22 cellular contexts compared by ENCODE assay signal in the genomic region with DNA sequence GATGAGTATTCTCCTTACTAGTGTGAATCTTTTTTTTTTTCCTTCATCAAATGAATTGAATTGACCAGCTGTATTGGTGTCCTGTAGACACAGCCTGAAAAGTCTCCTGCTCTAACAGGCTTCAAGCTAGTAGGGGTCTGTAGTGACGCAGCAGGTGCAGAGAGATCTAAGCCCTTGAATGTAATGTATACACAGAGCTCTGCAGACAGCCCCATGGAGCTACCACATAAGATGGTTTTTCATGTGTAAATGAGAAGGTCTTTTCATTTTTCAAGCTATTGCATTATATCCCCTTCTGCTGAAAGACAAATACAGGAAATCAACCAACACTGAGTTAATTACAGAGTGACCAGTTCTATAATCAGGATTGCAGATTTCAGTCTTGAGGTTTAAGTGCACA. TPM values are rescaled to one million over a fixed set of nuclear protein-coding genes. Genes with fewer than 3 reads are reported as not detected.
A peak's percentile ranks its signal among the peaks of the same experiment; 100 is the strongest.
DNase-seq lines count a peak whose midpoint lies in the region; ATAC-seq and TF ChIP-seq lines count a peak whose summit lies in the region.
"Had no signal": no experiment of that assay in that cellular context is flagged by ENCODE, and none has a peak within 500 bp of the region (broad histone marks: within the 10 kb centered on the region; RNA-seq: fewer than 3 reads in every experiment).

No MANE protein-coding gene starts in this region.

- no peaks in the 10 kb centered on the region for H3K27me3 ChIP-seq in H9 (ENCODE audit: insufficient read depth, low read length)
- no peaks in the 10 kb centered on the region for H3K27me3 ChIP-seq in HUES64 (ENCODE audit: insufficient read depth, low read length)
- H3K27me3 ChIP-seq in iPS-20b (ENCODE audit: insufficient read depth, low read length): no peaks in the 10 kb centered on the region
- H3K27me3 ChIP-seq: MG63, Peyer's patch, SJCRH30 had no signal

- no peak for DNase-seq in H9
- no peak for DNase-seq in WTC11 (ENCODE audit: low spot score)
- no peak for DNase-seq in activated CD4-positive, alpha-beta memory T cell treated with anti-CD3 and anti-CD28 coated beads, Interleukin-2, amount 10 ng/mL, durations not matched to agents 7 days and 5 days
- DNase-seq: CD4-positive, CD25-positive, alpha-beta regulatory T cell; DMS79 treated with DMSO at 0.1 percent for 48 hours; GOT3; MG63; NCI-H1417 treated with DMSO at 0.1 percent for 48 hours; NCI-H187; NCI-H526 treated with DMSO at 0.1 percent for 48 hours; Peyer's patch; SJCRH30; T-cell had no signal

- H4K91ac ChIP-seq in H9 (ENCODE audit: insufficient read length, low read depth, low read length): no peak overlapping the region

- no peak overlapping the region for H2AFZ ChIP-seq in H9 (ENCODE audit: low read length)

- H3K14ac ChIP-seq in H9 (ENCODE audit: insufficient read depth, low read length): no peak overlapping the region

- H4K20me1 ChIP-seq in H9 (ENCODE audit: control insufficient read depth, insufficient read depth, insufficient read length): no peaks in the 10 kb centered on the region

- no CpG with 5 or more reads among the region's 1 CpG for WGBS in H9 (ENCODE audit: extremely low coverage, insufficient read length, low lambda C conversion rate)
- WGBS in HUES64: 65% methylated on average over 1 of the region's 1 CpG

- no peaks in the 10 kb centered on the region for H3K27me3 Mint-ChIP-seq in H9 (ENCODE audit: low read depth)
- no peaks in the 10 kb centered on the region for H3K27me3 Mint-ChIP-seq in WTC11 (ENCODE audit: low read depth)
- H3K27me3 Mint-ChIP-seq in activated CD4-positive, alpha-beta memory T cell treated with anti-CD3 and anti-CD28 coated beads, Interleukin-2, amount 10 ng/mL, durations not matched to agents 7 days and 5 days: no peaks in the 10 kb centered on the region
- H3K27me3 Mint-ChIP-seq: CD4-positive, CD25-positive, alpha-beta regulatory T cell; T-cell had no signal

- H4K5ac ChIP-seq in H9 (ENCODE audit: insufficient read length, low read depth, low read length): no peak overlapping the region

- peak overlapping the region in 2 of 3 experiments; percentile 86 to 94; a peak in 6 of 7 replicates for H3K27ac Mint-ChIP-seq in H9
- peak overlapping the region; percentile 11; the same call in 1 of the 2 replicates for H3K27ac Mint-ChIP-seq in WTC11
- H3K27ac Mint-ChIP-seq in activated CD4-positive, alpha-beta memory T cell treated with anti-CD3 and anti-CD28 coated beads, Interleukin-2, amount 10 ng/mL, durations not matched to agents 7 days and 5 days: no peak overlapping the region
- H3K27ac Mint-ChIP-seq: CD4-positive, CD25-positive, alpha-beta regulatory T cell; T-cell had no signal

- no peak overlapping the region for H2BK5ac ChIP-seq in H9 (ENCODE audit: insufficient read length, low read length)

- no peak overlapping the region for H4K8ac ChIP-seq in H9 (replicated peaks; ENCODE audit: insufficient read length, low read depth, low read length)

- no peak overlapping the region for H3K56ac ChIP-seq in H9 (ENCODE audit: insufficient read length, low read depth, low read length)

- H3K4me1 ChIP-seq in H9 (ENCODE audit: insufficient read depth, low read length) (peaks cover 7% of the 10 kb centered on the region; the same call in 1 of the 2 replicates), HUES64 (ENCODE audit: insufficient read depth, low read length) (peaks cover 65% of the 10 kb centered on the region), iPS-20b (ENCODE audit: insufficient read depth, low read length) (peaks cover 39% of the 10 kb centered on the region)
- H3K4me1 ChIP-seq: Peyer's patch, SJCRH30 had no signal

- H2BK12ac ChIP-seq in H9 (ENCODE audit: insufficient read length, low read depth, low read length): no peak overlapping the region

- no peaks in the 10 kb centered on the region for H3K9me3 Mint-ChIP-seq in H9
- no peaks in the 10 kb centered on the region for H3K9me3 Mint-ChIP-seq in WTC11
- peaks cover 15% of the 10 kb centered on the region for H3K9me3 Mint-ChIP-seq in activated CD4-positive, alpha-beta memory T cell treated with anti-CD3 and anti-CD28 coated beads, Interleukin-2, amount 10 ng/mL, durations not matched to agents 7 days and 5 days

- H3K4me3 ChIP-seq in HUES64 (ENCODE audit: low read length): no peak overlapping the region
- peak overlapping the region; percentile 32; the same call in 1 of the 2 replicates for H3K4me3 ChIP-seq in iPS-20b (ENCODE audit: low read length)
- H3K4me3 ChIP-seq: K562, MG63, Peyer's patch, SJCRH30 had no signal

- no peak overlapping the region for H3K23ac ChIP-seq in H9 (ENCODE audit: insufficient read length, low read depth, low read length)

- ATAC-seq in WTC11: peak; percentile 88
- ATAC-seq in GM19351 (IDR thresholded peaks at IDR 0.05; ENCODE audit: unreplicated experiment): no peak
- ATAC-seq in activated CD4-positive, CD25-positive, alpha-beta regulatory T cell treated with anti-CD3 and anti-CD28 coated beads, Interleukin-2, amount 50 U/mL, for 24 hours: no peak
- ATAC-seq: HepG2, K562, T-cell had no signal

- H3K4me1 Mint-ChIP-seq in H9 (peaks cover 50 to 55% of the 10 kb centered on the region in 2 experiments), WTC11 (peaks cover 71% of the 10 kb centered on the region)
- no peaks in the 10 kb centered on the region for H3K4me1 Mint-ChIP-seq in activated CD4-positive, alpha-beta memory T cell treated with anti-CD3 and anti-CD28 coated beads, Interleukin-2, amount 10 ng/mL, durations not matched to agents 7 days and 5 days
- H3K4me1 Mint-ChIP-seq: CD4-positive, CD25-positive, alpha-beta regulatory T cell; T-cell had no signal

- CTCF ChIA-PET in WTC11 (lab: Charles Lee): interaction anchor here (0.8 kb wide), 1 partner anchor 10 kb away, joined by 4 read pairs; no protein-coding TSS in a partner anchor
- CTCF ChIA-PET in activated CD4-positive, alpha-beta memory T cell treated with anti-CD3 and anti-CD28 coated beads, Interleukin-2, amount 10 ng/mL, durations not matched to agents 7 days and 5 days (lab: Charles Lee): no interaction called here

- H3K36me3 ChIP-seq in HUES64 (ENCODE audit: insufficient read depth, low read length) (no peaks in the 10 kb centered on the region), iPS-20b (ENCODE audit: insufficient read depth, low read depth, low read length) (no peaks in the 10 kb centered on the region)
- H3K36me3 ChIP-seq: MG63, Peyer's patch, SJCRH30 had no signal

- H3K9ac ChIP-seq in H9 (ENCODE audit: extremely low read depth, insufficient read length, low read length) (no peak overlapping the region), HUES64 (ENCODE audit: low read depth, low read length) (no peak overlapping the region), iPS-20b (ENCODE audit: low read depth, low read length) (no peak overlapping the region; the same call in 1 of the 2 replicates)

- no peaks in the 10 kb centered on the region for H3K23me2 ChIP-seq in H9 (ENCODE audit: insufficient read length, low read depth, low read length, poor library complexity, severe bottlenecking)

- no peak overlapping the region for H3K27ac ChIP-seq in H9 (ENCODE audit: insufficient read length, low read depth, low read length)
- peak overlapping the region; percentile 22; the same call in 1 of the 2 replicates for H3K27ac ChIP-seq in HUES64 (ENCODE audit: low read depth, low read length)
- no peak overlapping the region for H3K27ac ChIP-seq in iPS-20b (ENCODE audit: low read length)
- H3K27ac ChIP-seq: Peyer's patch, SJCRH30 had no signal

- H3T11ph ChIP-seq in H9 (ENCODE audit: low read length): no peak overlapping the region

- H3K9me3 ChIP-seq in H9 (ENCODE audit: control insufficient read depth, low read depth, low read length) (no peaks in the 10 kb centered on the region), HUES64 (ENCODE audit: insufficient read depth, low read depth, low read length) (no peaks in the 10 kb centered on the region), iPS-20b (ENCODE audit: insufficient read depth, low read depth, low read length) (no peaks in the 10 kb centered on the region)
- H3K9me3 ChIP-seq: MG63, Peyer's patch, SJCRH30 had no signal

- H3K4me3 Mint-ChIP-seq in H9: peak overlapping the region in 1 of 2 experiments; percentile 49; a peak in 2 of 5 replicates
- no peak overlapping the region for H3K4me3 Mint-ChIP-seq in WTC11
- H3K4me3 Mint-ChIP-seq in activated CD4-positive, alpha-beta memory T cell treated with anti-CD3 and anti-CD28 coated beads, Interleukin-2, amount 10 ng/mL, durations not matched to agents 7 days and 5 days: no peak overlapping the region
- H3K4me3 Mint-ChIP-seq: CD4-positive, CD25-positive, alpha-beta regulatory T cell; T-cell had no signal

- H3K18ac ChIP-seq in H9 (ENCODE audit: insufficient read length, low read depth, low read length): no peak overlapping the region

- no peak overlapping the region for H2BK15ac ChIP-seq in H9 (ENCODE audit: low read depth, low read length)

- POLR2A ChIA-PET in WTC11 (lab: Charles Lee): no interaction called here
- POLR2A ChIA-PET in activated CD4-positive, alpha-beta memory T cell treated with anti-CD3 and anti-CD28 coated beads, Interleukin-2, amount 10 ng/mL, durations not matched to agents 7 days and 5 days (lab: Charles Lee): no interaction called here

- no peak overlapping the region for H3K4ac ChIP-seq in H9 (ENCODE audit: low read depth, low read length)

- no peaks in the 10 kb centered on the region for H3K79me2 ChIP-seq in H9 (ENCODE audit: insufficient read depth, low read length)

- H2BK120ac ChIP-seq in H9 (ENCODE audit: low read depth, low read length, poor library complexity, severe bottlenecking): no peak overlapping the region

- TF ChIP-seq CTCF in H9 (conservative IDR thresholded peaks at IDR 0.05): no peak
- no peak for TF ChIP-seq CTCF in WTC11 (IDR thresholded peaks at IDR 0.05)

- H3K79me1 ChIP-seq in H9 (ENCODE audit: insufficient read depth, low read depth, low read length, poor library complexity, severe bottlenecking): no peaks in the 10 kb centered on the region

- H3K36me3 Mint-ChIP-seq in H9 (ENCODE audit: insufficient read depth in 1 of 3, low read depth in 3 of 3) (no peaks in the 10 kb centered on the region), WTC11 (no peaks in the 10 kb centered on the region)
- H3K36me3 Mint-ChIP-seq in activated CD4-positive, alpha-beta memory T cell treated with anti-CD3 and anti-CD28 coated beads, Interleukin-2, amount 10 ng/mL, durations not matched to agents 7 days and 5 days (ENCODE audit: low read depth): no peaks in the 10 kb centered on the region
- H3K36me3 Mint-ChIP-seq: CD4-positive, CD25-positive, alpha-beta regulatory T cell; T-cell had no signal

- no peak overlapping the region for H2BK20ac ChIP-seq in H9 (ENCODE audit: low read depth, low read length, poor library complexity, severe bottlenecking)

- no peak overlapping the region for H3K4me2 ChIP-seq in H9 (ENCODE audit: insufficient read depth, insufficient read length, low read length)

- no peak overlapping the region for H2AK5ac ChIP-seq in H9 (ENCODE audit: insufficient read length, low read length)

TF ChIP-seq in WTC11, 78 proteins besides CTCF, POLR2A, EP300 and RAD21 (continues in another document):
- TF ChIP-seq NFYB (CRISPR knock-in tag; conservative IDR thresholded peaks at IDR 0.05; ENCODE audit: low read depth): no peak

RNA-seq across cellular contexts. Expression of gene IZUMO3, which starts 43.1 kb away (rescaled TPM):
- total RNA-seq in H9 (2021) (not detected in 2 replicates), WTC11 (2021) (not detected in 3 replicates)
- not detected for polyA plus RNA-seq in HUES64 (2013, experiment 1 of 2)
- not detected for polyA plus RNA-seq in HUES64 (2013, experiment 2 of 2)
- not detected for total RNA-seq in activated CD4-positive, alpha-beta memory T cell treated with anti-CD3 and anti-CD28 coated beads, Interleukin-2, amount 10 ng/mL, durations not matched to agents 7 days and 5 days
- total RNA-seq: CD4-positive, CD25-positive, alpha-beta regulatory T cell; HepG2; K562; LHCN-M2; OCI-LY7; Peyer's patch; SJCRH30; T-cell had no signal
- polyA plus RNA-seq: BJ; CD4-positive, CD25-positive, alpha-beta regulatory T cell; HepG2; K562 had no signal
